ENCODE assay signal across 8 cellular contexts in genomic region chr3:88220126-88220525, GRCh38.
"Had no signal": no experiment of that assay in that cellular context is flagged by ENCODE, and none has a peak within 500 bp of the region (broad histone marks: within the 10 kb centered on the region; RNA-seq: fewer than 3 reads in every experiment).

No MANE protein-coding gene starts in this region.

- FAIRE-seq: G401.6, GM12878, GM12891, GM12892, GM18507, GM19239 had no signal

- H3K4me3 ChIP-seq: GM12878 had no signal

- DNase-seq: GDM1, GF-D8 had no signal
